ENCODE assay signal across 8 cellular contexts in the genomic region with DNA sequence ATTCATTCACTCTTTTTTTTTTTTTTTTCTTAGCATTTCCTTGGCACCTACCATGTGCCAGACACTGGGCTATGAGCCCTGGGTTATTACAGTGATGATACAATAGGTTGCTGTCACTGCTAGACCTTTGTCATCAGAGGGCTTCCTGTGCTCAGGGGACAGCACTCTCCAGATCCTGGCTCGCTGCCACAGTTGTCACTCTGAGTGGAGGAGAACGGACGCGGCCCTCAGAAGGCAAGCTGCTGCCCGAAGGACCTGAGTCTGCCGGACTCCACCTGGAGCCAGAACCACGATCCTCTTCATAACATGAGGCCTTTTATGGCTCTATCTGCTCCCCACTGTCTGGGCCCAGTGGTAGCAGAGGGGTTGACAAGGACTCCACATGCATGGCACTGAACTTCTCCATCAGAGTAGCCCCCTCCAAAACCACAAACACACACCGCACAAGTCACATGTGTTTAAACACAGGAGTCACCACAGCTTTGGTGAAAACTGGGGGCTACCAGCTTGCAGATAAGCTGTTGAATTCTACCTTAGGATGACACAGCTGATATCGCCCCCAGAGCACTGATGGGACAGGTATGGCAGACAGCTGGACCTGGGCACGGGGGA.
DNase-seq lines count a peak whose midpoint lies in the region; ATAC-seq and TF ChIP-seq lines count a peak whose summit lies in the region.

No MANE protein-coding gene starts in this region.

- no peaks in the 10 kb centered on the region for H3K36me3 Mint-ChIP-seq in neural progenitor cell

- H3K27me3 ChIP-seq in left ventricle myocardium inferior (ENCODE audit: low read depth) (no peaks in the 10 kb centered on the region), subcutaneous abdominal adipose tissue (ENCODE audit: control insufficient read depth in 5 of 5, insufficient read depth in 4 of 5, low read length in 5 of 5) (no peaks in the 10 kb centered on the region), neural progenitor cell (no peaks in the 10 kb centered on the region)

- no peak overlapping the region for H3K4me3 Mint-ChIP-seq in neural progenitor cell

- H3F3A ChIP-seq in neural progenitor cell (ENCODE audit: low read depth), result no peaks in the 10 kb centered on the region

- H3K4me3 ChIP-seq in left ventricle myocardium inferior (no peak overlapping the region), subcutaneous abdominal adipose tissue (ENCODE audit: low read depth in 1 of 5, low read length in 5 of 5) (no peak overlapping the region), neural progenitor cell (no peak overlapping the region)

- no peak overlapping the region for H3K27ac ChIP-seq in left ventricle myocardium inferior (replicated peaks)
- peak overlapping the region; percentile 82 for H3K27ac ChIP-seq in subcutaneous abdominal adipose tissue (ENCODE audit: low read depth, low read length)
- H3K27ac ChIP-seq in neural progenitor cell, result no peak overlapping the region

- no peak overlapping the region for H2AFZ ChIP-seq in neural progenitor cell (replicated peaks)

- intact Hi-C loops in left ventricle myocardium inferior (cut with micrococcal nuclease), result no loop called here

- no peak overlapping the region for H3K9ac ChIP-seq in subcutaneous abdominal adipose tissue (ENCODE audit: low read length in 5 of 5)
- H3K9ac ChIP-seq in neural progenitor cell, result no peak overlapping the region

- DNase-seq in NCI-H2196 (lab: John Stamatoyannopoulos, UW; ENCODE audit: unreplicated experiment) (peak; percentile 16), NCI-H2196 treated with DMSO at 0.1 percent for 48 hours (lab: John Stamatoyannopoulos, UW; ENCODE audit: unreplicated experiment) (no peak), left ventricle myocardium inferior (peak; percentile 67), neural progenitor cell (ENCODE audit: low spot score) (no peak)
- DNase-seq in activated CD8-positive, alpha-beta memory T cell treated with anti-CD3 and anti-CD28 coated beads for 24 hours, result peak; percentile 80

- H3K4me1 Mint-ChIP-seq in neural progenitor cell, result peaks cover 10% of the 10 kb centered on the region

- H3K9me3 ChIP-seq in left ventricle myocardium inferior (replicated peaks) (no peaks in the 10 kb centered on the region), subcutaneous abdominal adipose tissue (ENCODE audit: control insufficient read depth in 5 of 5, low read length in 5 of 5) (no peaks in the 10 kb centered on the region), neural progenitor cell (ENCODE audit: low read depth) (no peaks in the 10 kb centered on the region)

- no peak overlapping the region for H3K27ac Mint-ChIP-seq in neural progenitor cell

- H3K36me3 ChIP-seq in left ventricle myocardium inferior (no peaks in the 10 kb centered on the region), subcutaneous abdominal adipose tissue (ENCODE audit: control insufficient read depth in 5 of 5, insufficient read depth in 5 of 5, low read length in 5 of 5) (no peaks in the 10 kb centered on the region), neural progenitor cell (no peaks in the 10 kb centered on the region)

- H3K4me1 ChIP-seq in left ventricle myocardium inferior (peaks cover 84% of the 10 kb centered on the region), subcutaneous abdominal adipose tissue (ENCODE audit: control insufficient read depth in 5 of 5, insufficient read depth in 5 of 5, low read length in 5 of 5) (peaks cover 27 to 78% (median 75%) of the 10 kb centered on the region in 5 donors), neural progenitor cell (no peaks in the 10 kb centered on the region)

- no peak overlapping the region for H3K4me2 ChIP-seq in neural progenitor cell

- H3K27me3 Mint-ChIP-seq in neural progenitor cell (ENCODE audit: insufficient read depth, low read depth), result peaks cover 2% of the 10 kb centered on the region

- no peaks in the 10 kb centered on the region for H3K9me3 Mint-ChIP-seq in neural progenitor cell

- H4K20me1 ChIP-seq in neural progenitor cell (ENCODE audit: low read depth), result peaks cover 19% of the 10 kb centered on the region

- ATAC-seq in HG02763 (IDR thresholded peaks at IDR 0.05; ENCODE audit: unreplicated experiment) (no peak), HG03025 (IDR thresholded peaks at IDR 0.05; ENCODE audit: low FRiP score, unreplicated experiment) (no peak)

- TF ChIP-seq CTCF in left ventricle myocardium inferior (IDR thresholded peaks at IDR 0.05; ENCODE audit: borderline replicate concordance) (no peak), neural progenitor cell (IDR thresholded peaks at IDR 0.05) (no peak)

- H3K79me2 ChIP-seq in neural progenitor cell (ENCODE audit: low read depth), result no peaks in the 10 kb centered on the region

Comparison
In these comparisons a context has a peak if more than half of its experiments do, and no peak if none do; other contexts are left out.
1. DNase-seq: peak in NCI-H2196 (single experiment), activated CD8-positive, alpha-beta memory T cell treated with anti-CD3 and anti-CD28 coated beads for 24 hours (single experiment) and left ventricle myocardium inferior (single experiment); none in NCI-H2196 treated with DMSO at 0.1 percent for 48 hours (single experiment) and neural progenitor cell (single experiment).